Comparison of ENCODE assay signal across 24 cellular contexts in the genomic region with DNA sequence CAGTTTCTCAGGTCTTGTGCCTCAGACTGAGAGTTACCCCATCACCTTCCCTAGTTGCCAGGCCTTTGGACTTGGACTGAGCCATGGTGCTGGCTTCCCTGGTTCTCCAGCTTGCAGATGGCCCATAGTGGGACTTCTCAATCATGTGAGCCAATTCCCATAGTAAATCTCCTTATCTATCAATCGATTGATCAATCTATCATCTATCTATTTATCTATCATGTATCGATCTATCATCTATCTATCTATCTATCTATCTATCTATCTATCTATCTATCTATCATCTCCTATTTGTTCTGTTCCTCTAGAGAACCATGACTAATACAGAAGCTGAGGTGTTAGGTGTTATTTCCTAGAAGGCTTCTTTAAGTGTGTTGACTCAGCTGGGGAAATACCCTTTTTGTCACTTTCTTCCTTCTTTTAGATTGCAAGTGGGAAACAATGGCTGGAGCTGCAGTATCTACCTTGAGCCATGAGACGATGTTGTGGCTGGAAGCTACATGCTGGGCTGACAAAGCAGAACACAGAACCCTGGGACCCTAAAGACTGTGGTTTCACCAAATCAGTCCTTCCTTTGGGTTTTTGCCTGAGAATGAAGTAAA.
DNase-seq lines count a peak whose midpoint lies in the region; ATAC-seq and TF ChIP-seq lines count a peak whose summit lies in the region.
"Had no signal": no experiment of that assay in that cellular context is flagged by ENCODE, and none has a peak within 500 bp of the region (broad histone marks: within the 10 kb centered on the region; RNA-seq: fewer than 3 reads in every experiment).

No MANE protein-coding gene starts in this region.

- no peak for TF ChIP-seq CTCF in mammary epithelial cell (conservative IDR thresholded peaks at IDR 0.05 in 1 of 2, IDR thresholded peaks at IDR 0.05 in 1 of 2; ENCODE audit: extremely low read depth in 1 of 2, insufficient read depth in 1 of 2, low read depth in 1 of 2, low read length in 2 of 2)
- no peak for TF ChIP-seq CTCF in MCF 10A (IDR thresholded peaks at IDR 0.05; ENCODE audit: unreplicated experiment)
- no peak for TF ChIP-seq CTCF in epithelial cell of esophagus (IDR thresholded peaks at IDR 0.05; ENCODE audit: insufficient read depth, low read depth, low read length, missing control alignments)
- TF ChIP-seq CTCF in testis (IDR thresholded peaks at IDR 0.05): no peak
- no peak for TF ChIP-seq CTCF in uterus (IDR thresholded peaks at IDR 0.05)

- WGBS in mammary epithelial cell (ENCODE audit: low coverage, missing lambda C conversion rate): 77% methylated on average over 3 of the region's 3 CpGs
- WGBS in testis, 2 donors: 93 to 97% methylated on average over 3 of the region's 3 CpGs

- TF ChIP-seq POLR2A in testis (IDR thresholded peaks at IDR 0.05) (no peak), uterus (IDR thresholded peaks at IDR 0.05) (no peak)

- H3K4me3 ChIP-seq in mammary epithelial cell (replicated peaks in 1 of 3; ENCODE audit: insufficient read depth in 1 of 3, low read depth in 2 of 3, low read length in 3 of 3): no peak overlapping the region
- H3K4me3 ChIP-seq in epithelial cell of esophagus (ENCODE audit: low read length): no peak overlapping the region
- H3K4me3 ChIP-seq in testis: no peak overlapping the region
- no peak overlapping the region for H3K4me3 ChIP-seq in uterus
- H3K4me3 ChIP-seq: ascending aorta, spleen, suprapubic skin had no signal

- H3K36me3 ChIP-seq in mammary epithelial cell (ENCODE audit: insufficient read depth, low read length) (no peaks in the 10 kb centered on the region), testis (ENCODE audit: low read depth, missing control alignments) (no peaks in the 10 kb centered on the region), uterus (no peaks in the 10 kb centered on the region)
- H3K36me3 ChIP-seq: ascending aorta, neutrophil, spleen, suprapubic skin had no signal

- peak; percentile 64 for DNase-seq in mammary epithelial cell
- DNase-seq in MCF 10A (ENCODE audit: unreplicated experiment): no peak
- DNase-seq in epithelial cell of esophagus (ENCODE audit: low read depth): peak; percentile 66
- DNase-seq in testis: no peak
- DNase-seq in NCI-H2196 (lab: John Stamatoyannopoulos, UW; ENCODE audit: unreplicated experiment): no peak
- no peak for DNase-seq in uterus
- no peak for DNase-seq in NCI-H2196 treated with DMSO at 0.1 percent for 48 hours (lab: John Stamatoyannopoulos, UW; ENCODE audit: unreplicated experiment)
- DNase-seq: activated CD4-positive, CD25-positive, alpha-beta regulatory T cell treated with anti-CD3 and anti-CD28 coated beads, Interleukin-2, amount 50 U/mL, for 72 hours; activated effector memory CD4-positive, alpha-beta T cell treated with anti-CD3 and anti-CD28 coated beads, Interleukin-2, amount 50 U/mL, for 16 hours; CD8-positive, alpha-beta memory T cell; DMS79 treated with DMSO at 0.1 percent for 48 hours; effector CD8-positive, alpha-beta T cell; H7; head of caudate nucleus; KBM-7; NCI-H187 treated with DMSO at 0.1 percent for 48 hours; retina; spleen; T-helper 9 cell had no signal

- H3K9ac ChIP-seq in mammary epithelial cell (ENCODE audit: insufficient read depth, low read length): no peak overlapping the region

- no peak overlapping the region for H3K27ac Mint-ChIP-seq in MCF 10A (ENCODE audit: low read depth, unreplicated experiment)
- H3K27ac Mint-ChIP-seq: CD8-positive, alpha-beta memory T cell had no signal

- no peak overlapping the region for H3K4me3 Mint-ChIP-seq in MCF 10A (ENCODE audit: unreplicated experiment)
- H3K4me3 Mint-ChIP-seq: CD8-positive, alpha-beta memory T cell had no signal

- H3K4me2 ChIP-seq in mammary epithelial cell (ENCODE audit: insufficient read depth, low read depth, low read length): no peak overlapping the region

- no TSS peak for BruUV-seq in mammary epithelial cell (replicated peaks; lab: Mats Ljungman, UMichigan)
- BruUV-seq in MCF 10A (replicated peaks; lab: Mats Ljungman, UMichigan): no TSS peak

- H3K27me3 Mint-ChIP-seq in MCF 10A (ENCODE audit: insufficient read depth, unreplicated experiment): no peaks in the 10 kb centered on the region

- H3K9me3 ChIP-seq in mammary epithelial cell (replicated peaks; ENCODE audit: insufficient read depth, low read length): no peaks in the 10 kb centered on the region
- no peaks in the 10 kb centered on the region for H3K9me3 ChIP-seq in testis
- no peaks in the 10 kb centered on the region for H3K9me3 ChIP-seq in uterus
- H3K9me3 ChIP-seq: ascending aorta, neutrophil, spleen, suprapubic skin had no signal

- H3K4me1 Mint-ChIP-seq in MCF 10A (ENCODE audit: insufficient read depth, unreplicated experiment): no peaks in the 10 kb centered on the region
- H3K4me1 Mint-ChIP-seq: CD8-positive, alpha-beta memory T cell had no signal

- peak; percentile 56 for ATAC-seq in HG03196 (IDR thresholded peaks at IDR 0.05; ENCODE audit: unreplicated experiment)
- ATAC-seq: SK-N-SH treated with all-trans-retinoic acid at 6 μM for 48 hours had no signal

- no peak overlapping the region for H2AFZ ChIP-seq in mammary epithelial cell (ENCODE audit: low read depth, low read length)

- intact Hi-C loops in mammary epithelial cell (cut with micrococcal nuclease) (no loop called here), MCF 10A (cut with micrococcal nuclease) (no loop called here), testis (cut with DNase I; ENCODE audit: low total_unique reads) (no loop called here), uterus (cut with DNase I; ENCODE audit: low total_unique reads) (no loop called here)

- H3K36me3 Mint-ChIP-seq in MCF 10A (ENCODE audit: insufficient read depth, unreplicated experiment): no peaks in the 10 kb centered on the region
- H3K36me3 Mint-ChIP-seq: CD8-positive, alpha-beta memory T cell had no signal

- H3K27me3 ChIP-seq in mammary epithelial cell (ENCODE audit: insufficient read depth, low read length): no peaks in the 10 kb centered on the region
- no peaks in the 10 kb centered on the region for H3K27me3 ChIP-seq in testis
- H3K27me3 ChIP-seq in uterus: no peaks in the 10 kb centered on the region
- H3K27me3 ChIP-seq: ascending aorta, neutrophil, spleen, suprapubic skin had no signal

- in situ Hi-C loops in mammary epithelial cell (cut with MboI; ENCODE audit: low sequenced_read_pairs in 2 of 2): no loop called here

- H3K9me3 Mint-ChIP-seq in MCF 10A (ENCODE audit: unreplicated experiment): no peaks in the 10 kb centered on the region

- dilution Hi-C loops in mammary epithelial cell (cut with HindIII; ENCODE audit: low sequenced_read_pairs): no loop called here

- H3K27ac ChIP-seq in mammary epithelial cell (ENCODE audit: insufficient read depth, low read depth, low read length) (no peak overlapping the region), testis (no peak overlapping the region), uterus (no peak overlapping the region)
- H3K27ac ChIP-seq: ascending aorta, neutrophil, spleen, suprapubic skin had no signal

- no peaks in the 10 kb centered on the region for H3K79me2 ChIP-seq in mammary epithelial cell (ENCODE audit: insufficient read depth, low read length)

- CTCF ChIA-PET in mammary epithelial cell (lab: Charles Lee; ENCODE audit: low non-redundant PET) (interaction anchor here (0.7 kb wide), 1 partner anchor 282 kb away, joined by 3 read pairs; no protein-coding TSS in a partner anchor), MCF 10A (lab: Yijun Ruan, JAX) (interaction anchor here (0.7 to 1.2 kb wide), 2 partner anchors 22 to 23 kb away, joined by 3 to 5 read pairs; no protein-coding TSS in a partner anchor)

- no peaks in the 10 kb centered on the region for H4K20me1 ChIP-seq in mammary epithelial cell (ENCODE audit: insufficient read depth, low read length)

- POLR2A ChIA-PET in MCF 10A (lab: Yijun Ruan, JAX): interaction anchor here (0.8 kb wide), 1 partner anchor 16 kb away, joined by 3 read pairs; no protein-coding TSS in a partner anchor

- H3K4me1 ChIP-seq in mammary epithelial cell (ENCODE audit: insufficient read depth, low read length): no peaks in the 10 kb centered on the region
- H3K4me1 ChIP-seq in testis: no peaks in the 10 kb centered on the region
- no peaks in the 10 kb centered on the region for H3K4me1 ChIP-seq in uterus
- H3K4me1 ChIP-seq: ascending aorta, spleen, suprapubic skin had no signal

Comparison
In these comparisons a context has a peak if more than half of its experiments do, and no peak if none do; other contexts are left out.
1. DNase-seq: peak in mammary epithelial cell (single experiment) and epithelial cell of esophagus (single experiment); none in MCF 10A (single experiment), testis (single experiment), NCI-H2196 (single experiment), uterus (0 of 2) and NCI-H2196 treated with DMSO at 0.1 percent for 48 hours (single experiment).